In the genomic region with DNA sequence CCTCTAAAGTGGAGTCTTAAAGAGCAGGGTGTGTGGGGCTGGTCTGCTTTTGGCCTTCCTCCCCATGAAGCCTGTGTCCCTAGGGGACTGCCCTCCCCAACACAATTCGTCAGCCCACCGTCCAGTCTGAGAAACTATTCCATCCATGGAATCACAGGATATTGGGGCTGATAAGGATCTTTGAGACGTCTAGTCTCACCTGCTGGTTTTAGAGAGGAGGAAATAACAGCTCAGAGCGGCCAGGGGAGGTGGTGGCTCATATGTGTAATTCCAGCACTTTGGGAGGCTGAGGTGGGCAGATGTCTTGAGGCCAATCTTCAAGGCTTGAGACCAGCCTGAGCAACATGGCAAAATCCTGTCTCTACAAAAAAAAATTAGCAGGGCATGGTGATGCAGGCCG, we compare ENCODE assay signal across 1 cellular context.
TF ChIP-seq lines count a peak whose summit lies in the region.

No MANE protein-coding gene starts in this region.

TF ChIP-seq in GM23338, 12 proteins besides CTCF, POLR2A, EP300 and RAD21:
- TF ChIP-seq, protein P1, sequence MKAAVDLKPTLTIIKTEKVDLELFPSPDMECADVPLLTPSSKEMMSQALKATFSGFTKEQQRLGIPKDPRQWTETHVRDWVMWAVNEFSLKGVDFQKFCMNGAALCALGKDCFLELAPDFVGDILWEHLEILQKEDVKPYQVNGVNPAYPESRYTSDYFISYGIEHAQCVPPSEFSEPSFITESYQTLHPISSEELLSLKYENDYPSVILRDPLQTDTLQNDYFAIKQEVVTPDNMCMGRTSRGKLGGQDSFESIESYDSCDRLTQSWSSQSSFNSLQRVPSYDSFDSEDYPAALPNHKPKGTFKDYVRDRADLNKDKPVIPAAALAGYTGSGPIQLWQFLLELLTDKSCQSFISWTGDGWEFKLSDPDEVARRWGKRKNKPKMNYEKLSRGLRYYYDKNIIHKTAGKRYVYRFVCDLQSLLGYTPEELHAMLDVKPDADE (IDR thresholded peaks at IDR 0.05), result no peak
- TF ChIP-seq EZH2 (IDR thresholded peaks at IDR 0.05; ENCODE audit: low read depth, unreplicated experiment) (no peak), JUNB (IDR thresholded peaks at IDR 0.05; ENCODE audit: unreplicated experiment) (no peak), EZH2phosphoT487 (IDR thresholded peaks at IDR 0.05; ENCODE audit: unreplicated experiment) (no peak), CREB1 (CRISPR knock-in tag; IDR thresholded peaks at IDR 0.05; ENCODE audit: low read depth) (no peak), POLR2AphosphoS5 (IDR thresholded peaks at IDR 0.05; ENCODE audit: low read depth) (no peak), ZNF331 (CRISPR knock-in tag; IDR thresholded peaks at IDR 0.05; ENCODE audit: low read depth) (no peak), STAT1 (IDR thresholded peaks at IDR 0.05; ENCODE audit: unreplicated experiment) (no peak), ZNF114 (CRISPR knock-in tag; IDR thresholded peaks at IDR 0.05) (no peak), NANOG (IDR thresholded peaks at IDR 0.05; ENCODE audit: borderline replicate concordance) (no peak)
- TF ChIP-seq, protein P2, sequence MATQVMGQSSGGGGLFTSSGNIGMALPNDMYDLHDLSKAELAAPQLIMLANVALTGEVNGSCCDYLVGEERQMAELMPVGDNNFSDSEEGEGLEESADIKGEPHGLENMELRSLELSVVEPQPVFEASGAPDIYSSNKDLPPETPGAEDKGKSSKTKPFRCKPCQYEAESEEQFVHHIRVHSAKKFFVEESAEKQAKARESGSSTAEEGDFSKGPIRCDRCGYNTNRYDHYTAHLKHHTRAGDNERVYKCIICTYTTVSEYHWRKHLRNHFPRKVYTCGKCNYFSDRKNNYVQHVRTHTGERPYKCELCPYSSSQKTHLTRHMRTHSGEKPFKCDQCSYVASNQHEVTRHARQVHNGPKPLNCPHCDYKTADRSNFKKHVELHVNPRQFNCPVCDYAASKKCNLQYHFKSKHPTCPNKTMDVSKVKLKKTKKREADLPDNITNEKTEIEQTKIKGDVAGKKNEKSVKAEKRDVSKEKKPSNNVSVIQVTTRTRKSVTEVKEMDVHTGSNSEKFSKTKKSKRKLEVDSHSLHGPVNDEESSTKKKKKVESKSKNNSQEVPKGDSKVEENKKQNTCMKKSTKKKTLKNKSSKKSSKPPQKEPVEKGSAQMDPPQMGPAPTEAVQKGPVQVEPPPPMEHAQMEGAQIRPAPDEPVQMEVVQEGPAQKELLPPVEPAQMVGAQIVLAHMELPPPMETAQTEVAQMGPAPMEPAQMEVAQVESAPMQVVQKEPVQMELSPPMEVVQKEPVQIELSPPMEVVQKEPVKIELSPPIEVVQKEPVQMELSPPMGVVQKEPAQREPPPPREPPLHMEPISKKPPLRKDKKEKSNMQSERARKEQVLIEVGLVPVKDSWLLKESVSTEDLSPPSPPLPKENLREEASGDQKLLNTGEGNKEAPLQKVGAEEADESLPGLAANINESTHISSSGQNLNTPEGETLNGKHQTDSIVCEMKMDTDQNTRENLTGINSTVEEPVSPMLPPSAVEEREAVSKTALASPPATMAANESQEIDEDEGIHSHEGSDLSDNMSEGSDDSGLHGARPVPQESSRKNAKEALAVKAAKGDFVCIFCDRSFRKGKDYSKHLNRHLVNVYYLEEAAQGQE (IDR thresholded peaks at IDR 0.05; ENCODE audit: unreplicated experiment), result no peak
- TF ChIP-seq, protein P3, sequence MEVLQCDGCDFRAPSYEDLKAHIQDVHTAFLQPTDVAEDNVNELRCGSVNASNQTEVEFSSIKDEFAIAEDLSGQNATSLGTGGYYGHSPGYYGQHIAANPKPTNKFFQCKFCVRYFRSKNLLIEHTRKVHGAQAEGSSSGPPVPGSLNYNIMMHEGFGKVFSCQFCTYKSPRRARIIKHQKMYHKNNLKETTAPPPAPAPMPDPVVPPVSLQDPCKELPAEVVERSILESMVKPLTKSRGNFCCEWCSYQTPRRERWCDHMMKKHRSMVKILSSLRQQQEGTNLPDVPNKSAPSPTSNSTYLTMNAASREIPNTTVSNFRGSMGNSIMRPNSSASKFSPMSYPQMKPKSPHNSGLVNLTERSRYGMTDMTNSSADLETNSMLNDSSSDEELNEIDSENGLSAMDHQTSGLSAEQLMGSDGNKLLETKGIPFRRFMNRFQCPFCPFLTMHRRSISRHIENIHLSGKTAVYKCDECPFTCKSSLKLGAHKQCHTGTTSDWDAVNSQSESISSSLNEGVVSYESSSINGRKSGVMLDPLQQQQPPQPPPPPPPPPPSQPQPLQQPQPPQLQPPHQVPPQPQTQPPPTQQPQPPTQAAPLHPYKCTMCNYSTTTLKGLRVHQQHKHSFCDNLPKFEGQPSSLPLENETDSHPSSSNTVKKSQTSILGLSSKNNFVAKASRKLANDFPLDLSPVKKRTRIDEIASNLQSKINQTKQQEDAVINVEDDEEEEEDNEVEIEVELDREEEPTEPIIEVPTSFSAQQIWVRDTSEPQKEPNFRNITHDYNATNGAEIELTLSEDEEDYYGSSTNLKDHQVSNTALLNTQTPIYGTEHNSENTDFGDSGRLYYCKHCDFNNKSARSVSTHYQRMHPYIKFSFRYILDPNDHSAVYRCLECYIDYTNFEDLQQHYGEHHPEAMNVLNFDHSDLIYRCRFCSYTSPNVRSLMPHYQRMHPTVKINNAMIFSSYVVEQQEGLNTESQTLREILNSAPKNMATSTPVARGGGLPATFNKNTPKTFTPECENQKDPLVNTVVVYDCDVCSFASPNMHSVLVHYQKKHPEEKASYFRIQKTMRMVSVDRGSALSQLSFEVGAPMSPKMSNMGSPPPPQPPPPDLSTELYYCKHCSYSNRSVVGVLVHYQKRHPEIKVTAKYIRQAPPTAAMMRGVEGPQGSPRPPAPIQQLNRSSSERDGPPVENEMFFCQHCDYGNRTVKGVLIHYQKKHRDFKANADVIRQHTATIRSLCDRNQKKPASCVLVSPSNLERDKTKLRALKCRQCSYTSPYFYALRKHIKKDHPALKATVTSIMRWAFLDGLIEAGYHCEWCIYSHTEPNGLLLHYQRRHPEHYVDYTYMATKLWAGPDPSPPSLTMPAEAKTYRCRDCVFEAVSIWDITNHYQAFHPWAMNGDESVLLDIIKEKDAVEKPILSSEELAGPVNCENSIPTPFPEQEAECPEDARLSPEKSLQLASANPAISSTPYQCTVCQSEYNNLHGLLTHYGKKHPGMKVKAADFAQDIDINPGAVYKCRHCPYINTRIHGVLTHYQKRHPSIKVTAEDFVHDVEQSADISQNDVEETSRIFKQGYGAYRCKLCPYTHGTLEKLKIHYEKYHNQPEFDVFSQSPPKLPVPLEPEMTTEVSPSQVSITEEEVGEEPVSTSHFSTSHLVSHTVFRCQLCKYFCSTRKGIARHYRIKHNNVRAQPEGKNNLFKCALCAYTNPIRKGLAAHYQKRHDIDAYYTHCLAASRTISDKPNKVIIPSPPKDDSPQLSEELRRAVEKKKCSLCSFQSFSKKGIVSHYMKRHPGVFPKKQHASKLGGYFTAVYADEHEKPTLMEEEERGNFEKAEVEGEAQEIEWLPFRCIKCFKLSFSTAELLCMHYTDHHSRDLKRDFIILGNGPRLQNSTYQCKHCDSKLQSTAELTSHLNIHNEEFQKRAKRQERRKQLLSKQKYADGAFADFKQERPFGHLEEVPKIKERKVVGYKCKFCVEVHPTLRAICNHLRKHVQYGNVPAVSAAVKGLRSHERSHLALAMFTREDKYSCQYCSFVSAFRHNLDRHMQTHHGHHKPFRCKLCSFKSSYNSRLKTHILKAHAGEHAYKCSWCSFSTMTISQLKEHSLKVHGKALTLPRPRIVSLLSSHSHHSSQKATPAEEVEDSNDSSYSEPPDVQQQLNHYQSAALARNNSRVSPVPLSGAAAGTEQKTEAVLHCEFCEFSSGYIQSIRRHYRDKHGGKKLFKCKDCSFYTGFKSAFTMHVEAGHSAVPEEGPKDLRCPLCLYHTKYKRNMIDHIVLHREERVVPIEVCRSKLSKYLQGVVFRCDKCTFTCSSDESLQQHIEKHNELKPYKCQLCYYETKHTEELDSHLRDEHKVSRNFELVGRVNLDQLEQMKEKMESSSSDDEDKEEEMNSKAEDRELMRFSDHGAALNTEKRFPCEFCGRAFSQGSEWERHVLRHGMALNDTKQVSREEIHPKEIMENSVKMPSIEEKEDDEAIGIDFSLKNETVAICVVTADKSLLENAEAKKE (CRISPR knock-in tag; IDR thresholded peaks at IDR 0.05), result no peak
